ENCODE assay signal across 11 cellular contexts in the genomic region with DNA sequence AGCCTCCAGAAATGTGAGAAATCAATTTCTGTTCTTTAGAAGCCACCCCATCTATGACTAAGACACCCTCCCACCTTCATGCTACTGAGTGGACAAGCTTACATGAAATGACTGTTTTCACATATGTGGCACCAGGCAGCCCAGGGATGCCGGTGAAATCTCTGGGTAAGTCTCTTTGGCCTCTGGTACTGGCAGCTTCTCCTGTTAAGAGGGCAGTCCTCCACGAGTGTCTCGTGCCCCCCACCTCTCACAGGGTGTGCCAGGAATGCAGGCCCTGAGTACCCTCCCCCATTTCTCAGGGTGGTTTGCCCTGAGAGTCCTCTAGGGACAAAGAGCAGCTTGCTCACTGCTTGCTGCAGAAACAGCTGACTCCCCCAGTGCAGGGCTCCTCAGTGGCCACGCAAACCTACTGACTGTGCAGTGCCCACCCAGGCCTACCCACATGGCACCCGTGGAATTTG. TPM values are rescaled to one million over a fixed set of nuclear protein-coding genes. Genes with fewer than 3 reads are reported as not detected.
A peak's percentile ranks its signal among the peaks of the same experiment; 100 is the strongest.
DNase-seq lines count a peak whose midpoint lies in the region; ATAC-seq, FAIRE-seq and TF ChIP-seq lines count a peak whose summit lies in the region.
"Had no signal": no experiment of that assay in that cellular context is flagged by ENCODE, and none has a peak within 500 bp of the region (broad histone marks: within the 10 kb centered on the region; RNA-seq: fewer than 3 reads in every experiment).

No MANE protein-coding gene starts in this region.

- peak overlapping the region; percentile 93 to 99 (median 98) for H3K27ac Mint-ChIP-seq in CD4-positive, CD25-positive, alpha-beta regulatory T cell
- H3K27ac Mint-ChIP-seq in activated naive CD8-positive, alpha-beta T cell, result peak overlapping the region; percentile 93
- peak overlapping the region; percentile 87 to 99 (median 95) for H3K27ac Mint-ChIP-seq in naive thymus-derived CD4-positive, alpha-beta T cell

- peaks cover 4% of the 10 kb centered on the region for H3K36me3 Mint-ChIP-seq in CD4-positive, CD25-positive, alpha-beta regulatory T cell
- H3K36me3 Mint-ChIP-seq in activated naive CD8-positive, alpha-beta T cell, result peaks cover 2% of the 10 kb centered on the region
- peaks cover 0 to 23% (median 4%) of the 10 kb centered on the region in 5 donors for H3K36me3 Mint-ChIP-seq in naive thymus-derived CD4-positive, alpha-beta T cell

- peaks cover 25 to 72% (median 55%) of the 10 kb centered on the region in 4 donors for H3K4me1 Mint-ChIP-seq in CD4-positive, CD25-positive, alpha-beta regulatory T cell
- H3K4me1 Mint-ChIP-seq in activated naive CD8-positive, alpha-beta T cell (ENCODE audit: low read depth), result peaks cover 57% of the 10 kb centered on the region
- H3K4me1 Mint-ChIP-seq in naive thymus-derived CD4-positive, alpha-beta T cell, result peaks cover 39 to 69% (median 59%) of the 10 kb centered on the region in 7 donors

- no peak for ATAC-seq in CD4-positive, CD25-positive, alpha-beta regulatory T cell (ENCODE audit: low read depth in 2 of 2)
- ATAC-seq in naive thymus-derived CD4-positive, alpha-beta T cell, result no peak
- ATAC-seq in HG03045 (IDR thresholded peaks at IDR 0.05; ENCODE audit: unreplicated experiment), result no peak

- CTCF ChIA-PET in naive thymus-derived CD4-positive, alpha-beta T cell (lab: Charles Lee), result interaction anchor here (1.0 to 1.1 kb wide), 2 partner anchors 27 to 63 kb away, joined by 3 read pairs; partner anchors contain the start of gene TNFRSF14

- no peaks in the 10 kb centered on the region for H4K20me1 ChIP-seq in Karpas-422 (ENCODE audit: insufficient read depth, low read depth, low read length)

- no peak overlapping the region for H2AFZ ChIP-seq in Karpas-422 (ENCODE audit: low read length)

- peaks cover 80% of the 10 kb centered on the region for H3K4me1 ChIP-seq in CD4-positive, CD25-positive, alpha-beta regulatory T cell (ENCODE audit: control insufficient read depth, insufficient read depth, low read length, poor library complexity, severe bottlenecking)
- H3K4me1 ChIP-seq in naive thymus-derived CD4-positive, alpha-beta T cell (ENCODE audit: control insufficient read depth in 2 of 2, insufficient read depth in 2 of 2, low read length in 2 of 2), result peaks cover 35 to 51% of the 10 kb centered on the region in 2 donors
- peaks cover 16% of the 10 kb centered on the region for H3K4me1 ChIP-seq in Karpas-422 (ENCODE audit: low read length)

- POLR2A ChIA-PET in naive thymus-derived CD4-positive, alpha-beta T cell (lab: Charles Lee), result interaction anchor here (0.6 to 12.2 kb wide), 9 partner anchors 10 to 381 kb away, joined by 3 to 253 read pairs (median 10); partner anchors contain the start of genes PANK4 and TNFRSF14

- H3K79me2 ChIP-seq in Karpas-422 (ENCODE audit: low read length), result no peaks in the 10 kb centered on the region

- H3K4me3 Mint-ChIP-seq in CD4-positive, CD25-positive, alpha-beta regulatory T cell, result peak overlapping the region; percentile 90 to 97 (median 94)
- H3K4me3 Mint-ChIP-seq in activated naive CD8-positive, alpha-beta T cell, result peak overlapping the region; percentile 87
- H3K4me3 Mint-ChIP-seq in naive thymus-derived CD4-positive, alpha-beta T cell, result peak overlapping the region in 8 of 10 donors; percentile 81 to 96 (median 92)

- H3K27me3 ChIP-seq in CD4-positive, CD25-positive, alpha-beta regulatory T cell (ENCODE audit: control insufficient read depth, insufficient read depth, low read length), result no peaks in the 10 kb centered on the region
- H3K27me3 ChIP-seq in naive thymus-derived CD4-positive, alpha-beta T cell (ENCODE audit: control insufficient read depth in 2 of 2, insufficient read depth in 2 of 2, low read length in 2 of 2), result no peaks in the 10 kb centered on the region
- H3K27me3 ChIP-seq in Karpas-422 (ENCODE audit: low read length), result no peaks in the 10 kb centered on the region
- H3K27me3 ChIP-seq: ovary, uterus had no signal

- no peaks in the 10 kb centered on the region for H3K27me3 Mint-ChIP-seq in CD4-positive, CD25-positive, alpha-beta regulatory T cell
- no peaks in the 10 kb centered on the region for H3K27me3 Mint-ChIP-seq in activated naive CD8-positive, alpha-beta T cell
- H3K27me3 Mint-ChIP-seq in naive thymus-derived CD4-positive, alpha-beta T cell, result no peaks in the 10 kb centered on the region

- H3K36me3 ChIP-seq in CD4-positive, CD25-positive, alpha-beta regulatory T cell (ENCODE audit: control insufficient read depth, insufficient read depth, low read length), result no peaks in the 10 kb centered on the region
- no peaks in the 10 kb centered on the region for H3K36me3 ChIP-seq in naive thymus-derived CD4-positive, alpha-beta T cell (ENCODE audit: control insufficient read depth in 2 of 3, insufficient read depth in 3 of 3, low read length in 3 of 3)
- no peaks in the 10 kb centered on the region for H3K36me3 ChIP-seq in Karpas-422 (ENCODE audit: insufficient read depth, low read length)
- H3K36me3 ChIP-seq: ovary, uterus had no signal

- TF ChIP-seq POLR2A in GM12891 (IDR thresholded peaks at IDR 0.05; ENCODE audit: low read depth, low read length), result no peak

- no peaks in the 10 kb centered on the region for H3K9me2 ChIP-seq in Karpas-422 (replicated peaks; ENCODE audit: insufficient read depth, low read length)

- H3K9me3 ChIP-seq in CD4-positive, CD25-positive, alpha-beta regulatory T cell (ENCODE audit: control insufficient read depth in 2 of 2, low read length in 2 of 2), result no peaks in the 10 kb centered on the region
- no peaks in the 10 kb centered on the region for H3K9me3 ChIP-seq in naive thymus-derived CD4-positive, alpha-beta T cell (ENCODE audit: control insufficient read depth in 2 of 3, low read length in 3 of 3)
- no peaks in the 10 kb centered on the region for H3K9me3 ChIP-seq in Karpas-422 (ENCODE audit: low read length)
- H3K9me3 ChIP-seq: esophagus muscularis mucosa, ovary, uterus had no signal

- intact Hi-C loops in naive thymus-derived CD4-positive, alpha-beta T cell (cut with micrococcal nuclease), result loop anchor here in 1 of 2 donors (10.0 kb wide), 2 partner anchors 449 to 669 kb away; partner anchors contain the start of genes CALML6 and TMEM52

- peak overlapping the region; percentile 61 for H3K4me3 ChIP-seq in CD4-positive, CD25-positive, alpha-beta regulatory T cell (ENCODE audit: low read depth, low read length)
- no peak overlapping the region for H3K4me3 ChIP-seq in naive thymus-derived CD4-positive, alpha-beta T cell (ENCODE audit: low read length)
- H3K4me3 ChIP-seq in Karpas-422 (ENCODE audit: low read length), result no peak overlapping the region
- H3K4me3 ChIP-seq: esophagus muscularis mucosa, ovary, uterus had no signal

- no peak overlapping the region for H3K9ac ChIP-seq in Karpas-422 (ENCODE audit: low read length)

- H3K9me3 Mint-ChIP-seq in CD4-positive, CD25-positive, alpha-beta regulatory T cell, result peaks cover 0 to 3% (median 0%) of the 10 kb centered on the region in 7 donors
- no peaks in the 10 kb centered on the region for H3K9me3 Mint-ChIP-seq in activated naive CD8-positive, alpha-beta T cell (ENCODE audit: low read depth)
- H3K9me3 Mint-ChIP-seq in naive thymus-derived CD4-positive, alpha-beta T cell, result peaks cover 0 to 6% (median 0%) of the 10 kb centered on the region in 11 donors

- DNase-seq in CD4-positive, CD25-positive, alpha-beta regulatory T cell, result peak in 2 of 3 donors; percentile 20 to 38
- DNase-seq in GM12891 (ENCODE audit: insufficient read length, low spot score), result no peak
- DNase-seq in naive thymus-derived CD4-positive, alpha-beta T cell, result no peak
- no peak for DNase-seq in Karpas-422
- DNase-seq in SIG-M5 (lab: John Stamatoyannopoulos, UW), result no peak
- DNase-seq: ovary, uterus had no signal

- H3K4me2 ChIP-seq in Karpas-422 (ENCODE audit: low read depth, low read length, poor library complexity, severe bottlenecking), result no peak overlapping the region

- FAIRE-seq in GM12891 (lab: Jason Lieb, UNC), result peak; percentile 26
- FAIRE-seq: bronchial epithelial cell had no signal

- peak overlapping the region; percentile 98 for H3K27ac ChIP-seq in CD4-positive, CD25-positive, alpha-beta regulatory T cell (ENCODE audit: insufficient read depth, low read length, poor library complexity, severe bottlenecking)
- H3K27ac ChIP-seq in naive thymus-derived CD4-positive, alpha-beta T cell (ENCODE audit: low read depth, low read length), result peak overlapping the region; percentile 87
- no peak overlapping the region for H3K27ac ChIP-seq in Karpas-422 (ENCODE audit: low read length)
- H3K27ac ChIP-seq: uterus had no signal

RNA-seq across cellular contexts. Expression of gene PRXL2B, which starts 3.2 kb away (rescaled TPM):
- total RNA-seq in CD4-positive, CD25-positive, alpha-beta regulatory T cell, result 24.5 TPM
- 10 to 100 TPM; 24.7 to 31.1 (median 27.2) TPM for polyA plus RNA-seq in CD4-positive, CD25-positive, alpha-beta regulatory T cell
- 4.8 TPM for polyA plus RNA-seq in GM12891 (2012; ENCODE audit: low read depth, missing spikeins)
- total RNA-seq in naive thymus-derived CD4-positive, alpha-beta T cell, result 10 to 100 TPM; 12.3 to 37.0 (median 26.7) TPM
- 10 to 100 TPM; 15.7 to 26.5 TPM for polyA plus RNA-seq in naive thymus-derived CD4-positive, alpha-beta T cell
- total RNA-seq in Karpas-422 (2014; rRNA removed; shearing (Covaris generic); ENCODE audit: low replicate concordance), result 0.89 and 0.90 TPM in 2 replicates

RNA-seq across cellular contexts. Expression of gene TNFRSF14, which starts 27.2 kb away (rescaled TPM):
- total RNA-seq in CD4-positive, CD25-positive, alpha-beta regulatory T cell, result 235 TPM
- 10 to 100 TPM; 57.3 to 75.8 (median 73.8) TPM for polyA plus RNA-seq in CD4-positive, CD25-positive, alpha-beta regulatory T cell
- polyA plus RNA-seq in GM12891 (2012; ENCODE audit: low read depth, missing spikeins), result 96.9 TPM
- total RNA-seq in naive thymus-derived CD4-positive, alpha-beta T cell, result 100 to 1,000 TPM; 182 to 253 (median 204) TPM
- polyA plus RNA-seq in naive thymus-derived CD4-positive, alpha-beta T cell, result 10 to 100 TPM; 52.5 to 65.1 TPM
- 10.3 and 15.6 TPM in 2 replicates for total RNA-seq in Karpas-422 (2014; rRNA removed; shearing (Covaris generic); ENCODE audit: low replicate concordance)

RNA-seq across cellular contexts. Expression of gene MMEL1, which starts 49.5 kb away (rescaled TPM):
- total RNA-seq in CD4-positive, CD25-positive, alpha-beta regulatory T cell, result 0.79 TPM
- polyA plus RNA-seq in CD4-positive, CD25-positive, alpha-beta regulatory T cell, result 10 to 100 TPM; 11.7 to 18.1 (median 15.4) TPM
- not detected for polyA plus RNA-seq in GM12891 (2012; ENCODE audit: low read depth, missing spikeins)
- 1 to 10 TPM; 2.0 to 3.7 (median 2.5) TPM for total RNA-seq in naive thymus-derived CD4-positive, alpha-beta T cell
- polyA plus RNA-seq in naive thymus-derived CD4-positive, alpha-beta T cell, result 10 to 100 TPM; 12.5 to 20.5 TPM
- total RNA-seq in Karpas-422 (2014; rRNA removed; shearing (Covaris generic); ENCODE audit: low replicate concordance), result not detected in 2 replicates
- total RNA-seq: bronchial epithelial cell had no signal

RNA-seq across cellular contexts. Expression of gene HES5, which starts 53.3 kb away (rescaled TPM):
- not detected for total RNA-seq in CD4-positive, CD25-positive, alpha-beta regulatory T cell
- polyA plus RNA-seq in CD4-positive, CD25-positive, alpha-beta regulatory T cell, result not detected
- not detected for polyA plus RNA-seq in GM12891 (2012; ENCODE audit: low read depth, missing spikeins)
- total RNA-seq in naive thymus-derived CD4-positive, alpha-beta T cell, result not detected
- not detected for polyA plus RNA-seq in naive thymus-derived CD4-positive, alpha-beta T cell
- total RNA-seq in Karpas-422 (2014; rRNA removed; shearing (Covaris generic); ENCODE audit: low replicate concordance), result not detected in 2 replicates

RNA-seq across cellular contexts. Expression of gene PANK4, which starts 57.0 kb away (rescaled TPM):
- total RNA-seq in CD4-positive, CD25-positive, alpha-beta regulatory T cell, result 66.6 TPM
- polyA plus RNA-seq in CD4-positive, CD25-positive, alpha-beta regulatory T cell, result 10 to 100 TPM; 16.8 to 23.7 (median 17.3) TPM
- polyA plus RNA-seq in GM12891 (2012; ENCODE audit: low read depth, missing spikeins), result 12.6 TPM
- 10 to 100 TPM; 55.8 to 91.2 (median 72.6) TPM for total RNA-seq in naive thymus-derived CD4-positive, alpha-beta T cell
- 10 to 100 TPM; 12.7 to 29.9 TPM for polyA plus RNA-seq in naive thymus-derived CD4-positive, alpha-beta T cell
- total RNA-seq in Karpas-422 (2014; rRNA removed; shearing (Covaris generic); ENCODE audit: low replicate concordance), result 25.1 and 25.8 TPM in 2 replicates

Comparison
In these comparisons a context has a peak if more than half of its experiments do, and no peak if none do; other contexts are left out.
1. DNase-seq: peak in CD4-positive, CD25-positive, alpha-beta regulatory T cell (2 of 3); none in GM12891 (single experiment), naive thymus-derived CD4-positive, alpha-beta T cell (0 of 9), Karpas-422 (single experiment) and SIG-M5 (single experiment).
2. RNA of gene TNFRSF14, which starts 27.2 kb away (total RNA-seq): 235 TPM in CD4-positive, CD25-positive, alpha-beta regulatory T cell (single experiment) and 182 to 253 TPM in naive thymus-derived CD4-positive, alpha-beta T cell; 10.3 to 15.6 TPM in Karpas-422; every median in the first group is over 10 times any median in the second.
3. Peak in every context shown above with its lines, with median percentiles within 50 percentile points of each other: H3K27ac Mint-ChIP-seq and H3K4me3 Mint-ChIP-seq.